Comparison of ENCODE assay signal across 1 cellular context in the genomic region with DNA sequence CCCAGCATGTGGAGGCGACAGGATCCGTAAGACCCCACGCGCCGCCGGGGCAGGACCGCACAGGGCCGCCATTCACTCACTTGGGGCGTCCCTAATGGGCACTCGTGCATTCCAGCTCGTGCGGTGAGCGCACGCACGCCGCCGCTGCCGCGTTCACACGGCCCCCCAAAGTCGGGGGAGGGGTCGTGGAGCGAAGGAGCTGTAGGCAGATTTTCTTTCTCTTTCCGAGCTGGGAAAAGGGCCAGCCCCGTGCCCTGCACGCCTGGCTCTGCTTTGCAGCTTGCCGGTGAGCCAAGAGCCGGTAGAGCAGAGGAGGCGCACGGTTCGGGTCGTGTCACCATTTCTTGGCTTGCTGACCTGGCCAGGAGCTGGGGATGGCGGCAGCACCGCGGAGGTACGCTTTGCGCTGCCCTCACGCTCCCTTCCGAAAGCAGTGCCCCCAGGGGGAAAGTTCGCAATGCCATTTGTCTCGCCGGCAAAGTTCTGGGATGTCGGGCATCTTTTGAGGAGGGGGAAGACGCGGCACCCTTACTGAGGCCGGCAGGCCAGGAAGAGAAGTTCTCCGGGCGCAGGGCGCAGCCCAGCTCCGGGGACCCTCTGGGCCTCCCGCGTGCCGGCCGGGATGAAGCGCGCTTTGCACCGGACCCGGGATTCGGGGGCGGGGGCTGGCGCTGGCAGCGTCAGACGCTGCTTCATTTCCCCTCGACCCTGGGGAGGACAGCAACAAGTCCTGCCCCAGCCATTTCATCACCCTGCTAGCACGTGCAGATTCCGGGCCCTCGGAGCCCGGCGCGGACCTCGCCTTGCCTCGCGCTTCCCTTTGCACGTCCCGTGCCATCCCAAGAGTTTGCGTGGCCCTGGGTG.
TF ChIP-seq lines count a peak whose summit lies in the region.

No MANE protein-coding gene starts in this region.

TF ChIP-seq in GM23338, 12 proteins besides CTCF, POLR2A, EP300 and RAD21 (continued from another document):
- TF ChIP-seq, protein P1, sequence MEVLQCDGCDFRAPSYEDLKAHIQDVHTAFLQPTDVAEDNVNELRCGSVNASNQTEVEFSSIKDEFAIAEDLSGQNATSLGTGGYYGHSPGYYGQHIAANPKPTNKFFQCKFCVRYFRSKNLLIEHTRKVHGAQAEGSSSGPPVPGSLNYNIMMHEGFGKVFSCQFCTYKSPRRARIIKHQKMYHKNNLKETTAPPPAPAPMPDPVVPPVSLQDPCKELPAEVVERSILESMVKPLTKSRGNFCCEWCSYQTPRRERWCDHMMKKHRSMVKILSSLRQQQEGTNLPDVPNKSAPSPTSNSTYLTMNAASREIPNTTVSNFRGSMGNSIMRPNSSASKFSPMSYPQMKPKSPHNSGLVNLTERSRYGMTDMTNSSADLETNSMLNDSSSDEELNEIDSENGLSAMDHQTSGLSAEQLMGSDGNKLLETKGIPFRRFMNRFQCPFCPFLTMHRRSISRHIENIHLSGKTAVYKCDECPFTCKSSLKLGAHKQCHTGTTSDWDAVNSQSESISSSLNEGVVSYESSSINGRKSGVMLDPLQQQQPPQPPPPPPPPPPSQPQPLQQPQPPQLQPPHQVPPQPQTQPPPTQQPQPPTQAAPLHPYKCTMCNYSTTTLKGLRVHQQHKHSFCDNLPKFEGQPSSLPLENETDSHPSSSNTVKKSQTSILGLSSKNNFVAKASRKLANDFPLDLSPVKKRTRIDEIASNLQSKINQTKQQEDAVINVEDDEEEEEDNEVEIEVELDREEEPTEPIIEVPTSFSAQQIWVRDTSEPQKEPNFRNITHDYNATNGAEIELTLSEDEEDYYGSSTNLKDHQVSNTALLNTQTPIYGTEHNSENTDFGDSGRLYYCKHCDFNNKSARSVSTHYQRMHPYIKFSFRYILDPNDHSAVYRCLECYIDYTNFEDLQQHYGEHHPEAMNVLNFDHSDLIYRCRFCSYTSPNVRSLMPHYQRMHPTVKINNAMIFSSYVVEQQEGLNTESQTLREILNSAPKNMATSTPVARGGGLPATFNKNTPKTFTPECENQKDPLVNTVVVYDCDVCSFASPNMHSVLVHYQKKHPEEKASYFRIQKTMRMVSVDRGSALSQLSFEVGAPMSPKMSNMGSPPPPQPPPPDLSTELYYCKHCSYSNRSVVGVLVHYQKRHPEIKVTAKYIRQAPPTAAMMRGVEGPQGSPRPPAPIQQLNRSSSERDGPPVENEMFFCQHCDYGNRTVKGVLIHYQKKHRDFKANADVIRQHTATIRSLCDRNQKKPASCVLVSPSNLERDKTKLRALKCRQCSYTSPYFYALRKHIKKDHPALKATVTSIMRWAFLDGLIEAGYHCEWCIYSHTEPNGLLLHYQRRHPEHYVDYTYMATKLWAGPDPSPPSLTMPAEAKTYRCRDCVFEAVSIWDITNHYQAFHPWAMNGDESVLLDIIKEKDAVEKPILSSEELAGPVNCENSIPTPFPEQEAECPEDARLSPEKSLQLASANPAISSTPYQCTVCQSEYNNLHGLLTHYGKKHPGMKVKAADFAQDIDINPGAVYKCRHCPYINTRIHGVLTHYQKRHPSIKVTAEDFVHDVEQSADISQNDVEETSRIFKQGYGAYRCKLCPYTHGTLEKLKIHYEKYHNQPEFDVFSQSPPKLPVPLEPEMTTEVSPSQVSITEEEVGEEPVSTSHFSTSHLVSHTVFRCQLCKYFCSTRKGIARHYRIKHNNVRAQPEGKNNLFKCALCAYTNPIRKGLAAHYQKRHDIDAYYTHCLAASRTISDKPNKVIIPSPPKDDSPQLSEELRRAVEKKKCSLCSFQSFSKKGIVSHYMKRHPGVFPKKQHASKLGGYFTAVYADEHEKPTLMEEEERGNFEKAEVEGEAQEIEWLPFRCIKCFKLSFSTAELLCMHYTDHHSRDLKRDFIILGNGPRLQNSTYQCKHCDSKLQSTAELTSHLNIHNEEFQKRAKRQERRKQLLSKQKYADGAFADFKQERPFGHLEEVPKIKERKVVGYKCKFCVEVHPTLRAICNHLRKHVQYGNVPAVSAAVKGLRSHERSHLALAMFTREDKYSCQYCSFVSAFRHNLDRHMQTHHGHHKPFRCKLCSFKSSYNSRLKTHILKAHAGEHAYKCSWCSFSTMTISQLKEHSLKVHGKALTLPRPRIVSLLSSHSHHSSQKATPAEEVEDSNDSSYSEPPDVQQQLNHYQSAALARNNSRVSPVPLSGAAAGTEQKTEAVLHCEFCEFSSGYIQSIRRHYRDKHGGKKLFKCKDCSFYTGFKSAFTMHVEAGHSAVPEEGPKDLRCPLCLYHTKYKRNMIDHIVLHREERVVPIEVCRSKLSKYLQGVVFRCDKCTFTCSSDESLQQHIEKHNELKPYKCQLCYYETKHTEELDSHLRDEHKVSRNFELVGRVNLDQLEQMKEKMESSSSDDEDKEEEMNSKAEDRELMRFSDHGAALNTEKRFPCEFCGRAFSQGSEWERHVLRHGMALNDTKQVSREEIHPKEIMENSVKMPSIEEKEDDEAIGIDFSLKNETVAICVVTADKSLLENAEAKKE (CRISPR knock-in tag; IDR thresholded peaks at IDR 0.05): no peak
- TF ChIP-seq NANOG (IDR thresholded peaks at IDR 0.05; ENCODE audit: borderline replicate concordance) (no peak), ZNF114 (CRISPR knock-in tag; IDR thresholded peaks at IDR 0.05) (no peak)
